10 cellular contexts compared by ENCODE assay signal in the genomic region with DNA sequence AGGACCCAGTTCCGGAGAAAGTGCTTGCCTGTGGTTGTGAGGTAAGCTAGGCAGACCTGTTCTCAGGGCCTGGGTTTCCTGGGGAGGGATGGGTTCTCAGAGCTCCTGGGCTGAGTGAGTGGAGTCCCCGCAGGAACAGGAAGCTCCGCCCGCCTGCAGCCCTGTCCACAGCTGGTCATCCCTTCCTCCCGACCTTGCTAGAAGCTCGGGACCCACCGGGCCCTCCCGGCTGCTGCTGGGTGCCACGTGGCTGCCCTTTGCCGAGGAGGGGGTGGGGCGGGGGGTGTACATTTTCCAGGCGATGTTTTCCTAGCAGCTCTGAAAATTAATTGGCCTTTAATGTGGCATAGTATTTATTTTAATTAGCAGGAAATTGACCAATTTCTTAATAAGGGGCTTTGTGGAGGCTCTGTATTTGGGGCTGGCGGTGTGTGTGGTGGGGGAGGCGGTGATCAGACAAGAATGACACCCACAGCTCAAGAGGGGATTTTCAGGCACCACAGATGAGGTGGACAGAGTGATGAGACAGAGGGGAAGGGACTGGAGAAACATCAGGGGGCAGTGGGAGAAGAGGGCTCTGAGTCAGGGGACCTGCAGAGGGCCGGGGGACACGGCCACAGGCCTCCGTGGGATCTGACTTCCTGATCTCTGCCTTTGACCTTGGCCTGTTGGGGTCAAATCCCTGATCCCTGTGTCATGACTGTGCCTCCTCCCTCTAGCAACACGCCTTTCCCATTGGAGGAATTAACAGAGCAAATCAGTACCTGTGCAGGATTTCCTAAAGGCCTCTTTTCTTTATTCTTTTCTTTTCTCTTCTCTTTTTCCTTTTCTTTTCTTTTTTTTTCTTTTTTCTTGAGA.
DNase-seq lines count a peak whose midpoint lies in the region; ATAC-seq, FAIRE-seq and TF ChIP-seq lines count a peak whose summit lies in the region.
"Had no signal": no experiment of that assay in that cellular context is flagged by ENCODE, and none has a peak within 500 bp of the region (broad histone marks: within the 10 kb centered on the region; RNA-seq: fewer than 3 reads in every experiment).

No MANE protein-coding gene starts in this region.

- H2BK5ac ChIP-seq in mesenchymal stem cell (ENCODE audit: low read depth, low read length, poor library complexity, severe bottlenecking), result peak overlapping the region; percentile 11

- peaks cover 10% of the 10 kb centered on the region; the same call in 2 of the 3 replicates for H3K4me1 Mint-ChIP-seq in GM23338
- H3K4me1 Mint-ChIP-seq in central memory CD8-positive, alpha-beta T cell, result peaks cover 25% of the 10 kb centered on the region

- peak overlapping the region; percentile 24 for H2AK5ac ChIP-seq in mesenchymal stem cell (ENCODE audit: low read length, severe bottlenecking)

- no peak for FAIRE-seq in A549 (lab: Jason Lieb, UNC)

- peak overlapping the region; percentile 44 for H2BK15ac ChIP-seq in mesenchymal stem cell (ENCODE audit: low read depth, poor library complexity, severe bottlenecking)

- no peaks in the 10 kb centered on the region for H3K79me2 ChIP-seq in GM23338 (replicated peaks; ENCODE audit: insufficient read depth)
- H3K79me2 ChIP-seq in mammary epithelial cell (ENCODE audit: insufficient read depth, low read length), result no peaks in the 10 kb centered on the region

- H2AFZ ChIP-seq in GM23338, result no peak overlapping the region; the same call in 1 of the 2 replicates
- H2AFZ ChIP-seq in mesenchymal stem cell (ENCODE audit: low read depth, low read length), result no peak overlapping the region
- no peak overlapping the region for H2AFZ ChIP-seq in mammary epithelial cell (ENCODE audit: low read depth, low read length)

- peaks cover 19% of the 10 kb centered on the region for H3K4me1 ChIP-seq in A549
- H3K4me1 ChIP-seq in GM23338 (ENCODE audit: insufficient read depth), result peaks cover 5% of the 10 kb centered on the region; the same call in 1 of the 2 replicates
- H3K4me1 ChIP-seq in mesenchymal stem cell (ENCODE audit: control insufficient read depth, insufficient read depth, low read depth, low read length), result peaks cover 12% of the 10 kb centered on the region
- no peaks in the 10 kb centered on the region for H3K4me1 ChIP-seq in mammary epithelial cell (ENCODE audit: insufficient read depth, low read length)

- no peak for TF ChIP-seq EP300 in A549 (IDR thresholded peaks at IDR 0.05)

- TF ChIP-seq POLR2A in A549 (IDR thresholded peaks at IDR 0.05; ENCODE audit: low read length), result no peak

- intact Hi-C loops in mammary epithelial cell (cut with micrococcal nuclease), result no loop called here

- CTCF ChIA-PET in A549 (lab: Yijun Ruan, JAX) (interaction anchor here (1.1 kb wide), 1 partner anchor 14 kb away, joined by 5 read pairs; no protein-coding TSS in a partner anchor), mammary epithelial cell (lab: Charles Lee; ENCODE audit: low non-redundant PET) (no interaction called here)

- TF ChIP-seq CTCF in A549 (IDR thresholded peaks at IDR 0.05) (no peak), GM23338 (conservative IDR thresholded peaks at IDR 0.05; ENCODE audit: low read depth in 2 of 2) (no peak), mammary epithelial cell (conservative IDR thresholded peaks at IDR 0.05 in 1 of 2, IDR thresholded peaks at IDR 0.05 in 1 of 2; ENCODE audit: extremely low read depth in 1 of 2, insufficient read depth in 1 of 2, low read depth in 1 of 2, low read length in 2 of 2) (no peak)

- H3K9me2 ChIP-seq in GM23338 (ENCODE audit: insufficient read depth), result no peaks in the 10 kb centered on the region

- H3K27me3 Mint-ChIP-seq in GM23338 (ENCODE audit: insufficient read depth, low read depth, poor library complexity), result peaks cover 25% of the 10 kb centered on the region
- no peaks in the 10 kb centered on the region for H3K27me3 Mint-ChIP-seq in central memory CD8-positive, alpha-beta T cell

- no peak for DNase-seq in A549 (ENCODE audit: low read depth in 1 of 2, low spot score in 1 of 2)
- DNase-seq in GM23338 (ENCODE audit: low spot score), result no peak
- no peak for DNase-seq in central memory CD8-positive, alpha-beta T cell (ENCODE audit: low spot score in 2 of 2)
- DNase-seq in mesenchymal stem cell, result peak; percentile 34
- DNase-seq in SIG-M5 treated with dmso at 0.1 percent for 504 hours (lab: John Stamatoyannopoulos, UW; ENCODE audit: unreplicated experiment), result no peak
- no peak for DNase-seq in mammary epithelial cell
- DNase-seq: NCI-H1436 treated with DMSO at 0.1 percent for 48 hours had no signal

- H3K9ac ChIP-seq in mesenchymal stem cell (ENCODE audit: low read length), result no peak overlapping the region
- no peak overlapping the region for H3K9ac ChIP-seq in mammary epithelial cell (ENCODE audit: insufficient read depth, low read length)

- peak overlapping the region; percentile 49 to 98 for H3K27ac ChIP-seq in A549
- no peak overlapping the region for H3K27ac ChIP-seq in GM23338 (ENCODE audit: low read depth)
- no peak overlapping the region for H3K27ac ChIP-seq in mesenchymal stem cell (ENCODE audit: low read length, poor library complexity, severe bottlenecking)
- no peak overlapping the region for H3K27ac ChIP-seq in mammary epithelial cell (ENCODE audit: insufficient read depth, low read depth, low read length)
- H3K27ac ChIP-seq: coronary artery had no signal

- H3K36me3 ChIP-seq in GM23338 (ENCODE audit: insufficient read depth) (no peaks in the 10 kb centered on the region), mesenchymal stem cell (ENCODE audit: control insufficient read depth in 1 of 2, insufficient read depth in 2 of 2, low read depth in 1 of 2, low read length in 2 of 2) (no peaks in the 10 kb centered on the region), mammary epithelial cell (ENCODE audit: insufficient read depth, low read length) (no peaks in the 10 kb centered on the region)

- POLR2A ChIA-PET in A549 (lab: Yijun Ruan, JAX), result no interaction called here

- H3K27ac Mint-ChIP-seq in GM23338, result no peak overlapping the region
- H3K27ac Mint-ChIP-seq in central memory CD8-positive, alpha-beta T cell (ENCODE audit: low read depth), result peak overlapping the region; percentile 91

- no peak overlapping the region for H3K23ac ChIP-seq in mesenchymal stem cell (ENCODE audit: low read length in 2 of 2)

- H4K91ac ChIP-seq in mesenchymal stem cell (ENCODE audit: low read length), result peak overlapping the region; percentile 88

- H3K18ac ChIP-seq in mesenchymal stem cell (ENCODE audit: low read depth in 1 of 2, low read length in 2 of 2), result peak overlapping the region; percentile 82

- no peaks in the 10 kb centered on the region for H3K36me3 Mint-ChIP-seq in GM23338 (ENCODE audit: low read depth)
- H3K36me3 Mint-ChIP-seq in central memory CD8-positive, alpha-beta T cell (ENCODE audit: insufficient read depth), result peaks cover 2% of the 10 kb centered on the region

- H3K4me3 Mint-ChIP-seq in GM23338, result no peak overlapping the region
- no peak overlapping the region for H3K4me3 Mint-ChIP-seq in central memory CD8-positive, alpha-beta T cell

- WGBS in A549 (ENCODE audit: missing lambda C conversion rate), result 52% methylated on average over 18 of the region's 18 CpGs
- 42% methylated on average over 17 of the region's 18 CpGs for WGBS in mesenchymal stem cell
- WGBS in mammary epithelial cell (ENCODE audit: low coverage, missing lambda C conversion rate), result 82% methylated on average over 15 of the region's 18 CpGs

- H3K14ac ChIP-seq in mesenchymal stem cell (ENCODE audit: low read length in 2 of 2), result peak overlapping the region in 1 of 2 experiments; percentile 18

- H3F3A ChIP-seq in GM23338 (replicated peaks; ENCODE audit: low read depth), result no peaks in the 10 kb centered on the region

- ATAC-seq in A549 (peak in 1 of 2 experiments; percentile 30; a peak in 3 of 6 replicates), GM23338 (peak; percentile 18; the same call in 1 of the 3 replicates), GM18909 (IDR thresholded peaks at IDR 0.05; ENCODE audit: poor library complexity, unreplicated experiment) (no peak), HG02623 (IDR thresholded peaks at IDR 0.05; ENCODE audit: unreplicated experiment) (no peak)
- peak; percentile 40 for ATAC-seq in central memory CD8-positive, alpha-beta T cell (replicated peaks; ENCODE audit: extremely low read depth, poor library complexity, severe bottlenecking)

- peak overlapping the region; percentile 93 for H4K8ac ChIP-seq in mesenchymal stem cell (ENCODE audit: low read length)

- H2BK12ac ChIP-seq in mesenchymal stem cell (ENCODE audit: low read length in 2 of 2), result peak overlapping the region; percentile 85 to 86

- 0 out of 3 replicates have a peak overlapping the region, but pooled peaks have one; percentile 0 for H3K4me2 ChIP-seq in A549
- H3K4me2 ChIP-seq in GM23338, result no peak overlapping the region
- H3K4me2 ChIP-seq in mesenchymal stem cell (ENCODE audit: low read length, poor library complexity, severe bottlenecking), result no peak overlapping the region
- H3K4me2 ChIP-seq in mammary epithelial cell (ENCODE audit: insufficient read depth, low read depth, low read length), result no peak overlapping the region

- no peaks in the 10 kb centered on the region for H3K27me3 ChIP-seq in GM23338 (ENCODE audit: insufficient read depth)
- H3K27me3 ChIP-seq in mesenchymal stem cell (ENCODE audit: control insufficient read depth in 1 of 2, insufficient read depth in 1 of 2, low read length in 2 of 2), result no peaks in the 10 kb centered on the region
- no peaks in the 10 kb centered on the region for H3K27me3 ChIP-seq in mammary epithelial cell (ENCODE audit: insufficient read depth, low read length)

- dilution Hi-C loops in mammary epithelial cell (cut with HindIII; ENCODE audit: low sequenced_read_pairs), result no loop called here

- no peaks in the 10 kb centered on the region for H3K9me3 ChIP-seq in A549
- no peaks in the 10 kb centered on the region for H3K9me3 ChIP-seq in mesenchymal stem cell (ENCODE audit: control insufficient read depth, low read length)
- no peaks in the 10 kb centered on the region for H3K9me3 ChIP-seq in mammary epithelial cell (replicated peaks; ENCODE audit: insufficient read depth, low read length)

- in situ Hi-C loops in mammary epithelial cell (cut with MboI; ENCODE audit: low sequenced_read_pairs in 2 of 2), result no loop called here

- no peaks in the 10 kb centered on the region for H3K79me1 ChIP-seq in mesenchymal stem cell (replicated peaks; ENCODE audit: low read length, poor library complexity, severe bottlenecking)

- no TSS peak for BruUV-seq in mammary epithelial cell (replicated peaks; lab: Mats Ljungman, UMichigan)

- TF ChIP-seq RAD21 in A549 (conservative IDR thresholded peaks at IDR 0.05 in 1 of 2, IDR thresholded peaks at IDR 0.05 in 1 of 2), result no peak

- H3K4me3 ChIP-seq in A549 (no peak overlapping the region), GM23338 (no peak overlapping the region), mesenchymal stem cell (ENCODE audit: insufficient read depth in 1 of 2, low read depth in 1 of 2, low read length in 2 of 2) (no peak overlapping the region), mammary epithelial cell (replicated peaks in 1 of 3; ENCODE audit: insufficient read depth in 1 of 3, low read depth in 2 of 3, low read length in 3 of 3) (no peak overlapping the region)
- H3K4me3 ChIP-seq: coronary artery had no signal

- peak overlapping the region; percentile 35 for H2BK120ac ChIP-seq in mesenchymal stem cell (ENCODE audit: low read depth, low read length)

- H4K20me1 ChIP-seq in GM23338 (replicated peaks; ENCODE audit: insufficient read depth) (no peaks in the 10 kb centered on the region), mammary epithelial cell (ENCODE audit: insufficient read depth, low read length) (no peaks in the 10 kb centered on the region)

- H3K9me3 Mint-ChIP-seq in GM23338, result no peaks in the 10 kb centered on the region; the same call in 2 of the 3 replicates
- no peaks in the 10 kb centered on the region for H3K9me3 Mint-ChIP-seq in central memory CD8-positive, alpha-beta T cell

- H3K4ac ChIP-seq in mesenchymal stem cell (ENCODE audit: low read depth in 1 of 2, low read length in 2 of 2), result peak overlapping the region; percentile 59 to 79

Comparison
In these comparisons a context has a peak if more than half of its experiments do, and no peak if none do; other contexts are left out.
1. ATAC-seq: peak in GM23338 (single experiment) and central memory CD8-positive, alpha-beta T cell (single experiment); none in GM18909 (single experiment) and HG02623 (single experiment).
2. H3K27ac ChIP-seq: peak in A549 (2 of 2); none in GM23338 (single experiment), mesenchymal stem cell (single experiment) and mammary epithelial cell (single experiment).